In genomic region chr12:6452245-6452731, GRCh38 we compare ENCODE assay signal across 7 cellular contexts. TPM values are rescaled to one million over a fixed set of nuclear protein-coding genes. Genes with fewer than 3 reads are reported as not detected.
DNase-seq lines count a peak whose midpoint lies in the region; ATAC-seq and TF ChIP-seq lines count a peak whose summit lies in the region.

No MANE protein-coding gene starts in this region.

- DNase-seq in NCI-H2081 treated with DMSO at 0.1 percent for 48 hours (lab: John Stamatoyannopoulos, UW) (peak; percentile 1), cerebellar cortex (ENCODE audit: low spot score) (peak; percentile 14), right lobe of liver (peak in 2 of 3 donors; percentile 64 to 67), substantia nigra (lab: John Stamatoyannopoulos, UW) (peak in 30 of 49 donors; percentile 19 to 79 (median 56)), COLO829 (ENCODE audit: low spot score) (no peak)

- no peaks in the 10 kb centered on the region for H3K9me3 ChIP-seq in right lobe of liver

- intact Hi-C loops in right lobe of liver (cut with DNase I) = loop anchor here in 1 of 2 donors (10.0 kb wide), 1 partner anchor 127 kb away; no protein-coding TSS in a partner anchor

- H3K27me3 ChIP-seq in right lobe of liver = no peaks in the 10 kb centered on the region

- WGBS in right lobe of liver (ENCODE audit: insufficient coverage, low coverage, low lambda C conversion rate, missing lambda C conversion rate) = 0% methylated on average over 7 of the region's 7 CpGs

- peaks cover 0 to 31% (median 0%) of the 10 kb centered on the region in 4 donors for H3K36me3 ChIP-seq in right lobe of liver

- peak overlapping the region; percentile 94 to 96 (median 96) for H3K27ac ChIP-seq in right lobe of liver
- H3K27ac ChIP-seq in substantia nigra (ENCODE audit: low read depth, low read length, poor library complexity, severe bottlenecking) = peak overlapping the region; percentile 98

- peak overlapping the region; percentile 79 to 92 (median 80) for H3K4me3 ChIP-seq in right lobe of liver

- TF ChIP-seq CTCF in right lobe of liver (IDR thresholded peaks at IDR 0.05) = no peak

- peaks cover 0 to 13% (median 6%) of the 10 kb centered on the region in 4 donors for H3K4me1 ChIP-seq in right lobe of liver

- TF ChIP-seq POLR2A in right lobe of liver (IDR thresholded peaks at IDR 0.05) = no peak

- peak; percentile 10 for ATAC-seq in GM19372 (IDR thresholded peaks at IDR 0.05; ENCODE audit: low read depth, unreplicated experiment)
- peak; percentile 40 to 53 (median 49) for ATAC-seq in right lobe of liver
- ATAC-seq in GM21526 (IDR thresholded peaks at IDR 0.05; ENCODE audit: low FRiP score, unreplicated experiment) = no peak

RNA-seq across cellular contexts. Expression of gene TAPBPL, which starts 0.4 kb away (rescaled TPM):
- total RNA-seq in right lobe of liver = 10 to 100 TPM; 13.8 to 29.3 (median 21.4) TPM

RNA-seq across cellular contexts. Expression of gene CD27, which starts 7.5 kb away (rescaled TPM):
- total RNA-seq in right lobe of liver = 1 to 10 TPM in 1 of 6 experiments, under 1 TPM in 4, not detected in 1; 0.33 to 1.2 (median 0.68) TPM

RNA-seq across cellular contexts. Expression of gene VAMP1, which starts 18.2 kb away (rescaled TPM):
- 1 to 10 TPM; 3.5 to 6.5 (median 6.0) TPM for total RNA-seq in right lobe of liver

RNA-seq across cellular contexts. Expression of gene MRPL51, which starts 40.8 kb away (rescaled TPM):
- 100 to 1,000 TPM in 1 of 6 experiments, 10 to 100 TPM in 5; 38.2 to 104 (median 80.2) TPM for total RNA-seq in right lobe of liver

RNA-seq across cellular contexts. Expression of gene NCAPD2, which starts 41.6 kb away (rescaled TPM):
- 10 to 100 TPM in 2 of 6 experiments, 1 to 10 TPM in 4; 6.2 to 40.9 (median 8.4) TPM for total RNA-seq in right lobe of liver
